ENCODE assay signal across 10 cellular contexts in the genomic region with DNA sequence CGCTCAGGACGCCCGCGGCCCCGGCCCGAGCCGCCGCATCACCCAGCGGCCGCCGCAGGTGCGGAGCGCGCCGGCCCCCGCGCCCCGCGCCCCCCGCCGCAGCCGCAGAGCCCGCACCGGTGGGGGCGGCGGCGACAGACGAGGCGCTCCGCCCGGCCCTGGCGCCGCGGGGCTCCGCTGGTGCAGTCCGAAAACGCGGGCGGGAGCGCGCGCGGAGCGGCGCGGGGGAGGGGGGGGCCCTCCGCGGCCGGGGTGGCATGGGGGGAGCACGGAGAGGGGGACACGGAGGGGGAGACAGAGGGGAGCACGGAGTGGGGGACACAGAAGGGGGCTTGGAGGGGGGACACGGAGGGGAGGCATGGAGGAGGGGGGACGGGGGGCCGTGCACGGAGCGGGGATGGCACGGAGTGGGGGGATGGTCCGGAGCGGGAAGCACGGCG. TPM values are rescaled to one million over a fixed set of nuclear protein-coding genes. Genes with fewer than 3 reads are reported as not detected.
DNase-seq lines count a peak whose midpoint lies in the region; ATAC-seq and TF ChIP-seq lines count a peak whose summit lies in the region.
"Had no signal": no experiment of that assay in that cellular context is flagged by ENCODE, and none has a peak within 500 bp of the region (broad histone marks: within the 10 kb centered on the region; RNA-seq: fewer than 3 reads in every experiment).

A gene with protein sequence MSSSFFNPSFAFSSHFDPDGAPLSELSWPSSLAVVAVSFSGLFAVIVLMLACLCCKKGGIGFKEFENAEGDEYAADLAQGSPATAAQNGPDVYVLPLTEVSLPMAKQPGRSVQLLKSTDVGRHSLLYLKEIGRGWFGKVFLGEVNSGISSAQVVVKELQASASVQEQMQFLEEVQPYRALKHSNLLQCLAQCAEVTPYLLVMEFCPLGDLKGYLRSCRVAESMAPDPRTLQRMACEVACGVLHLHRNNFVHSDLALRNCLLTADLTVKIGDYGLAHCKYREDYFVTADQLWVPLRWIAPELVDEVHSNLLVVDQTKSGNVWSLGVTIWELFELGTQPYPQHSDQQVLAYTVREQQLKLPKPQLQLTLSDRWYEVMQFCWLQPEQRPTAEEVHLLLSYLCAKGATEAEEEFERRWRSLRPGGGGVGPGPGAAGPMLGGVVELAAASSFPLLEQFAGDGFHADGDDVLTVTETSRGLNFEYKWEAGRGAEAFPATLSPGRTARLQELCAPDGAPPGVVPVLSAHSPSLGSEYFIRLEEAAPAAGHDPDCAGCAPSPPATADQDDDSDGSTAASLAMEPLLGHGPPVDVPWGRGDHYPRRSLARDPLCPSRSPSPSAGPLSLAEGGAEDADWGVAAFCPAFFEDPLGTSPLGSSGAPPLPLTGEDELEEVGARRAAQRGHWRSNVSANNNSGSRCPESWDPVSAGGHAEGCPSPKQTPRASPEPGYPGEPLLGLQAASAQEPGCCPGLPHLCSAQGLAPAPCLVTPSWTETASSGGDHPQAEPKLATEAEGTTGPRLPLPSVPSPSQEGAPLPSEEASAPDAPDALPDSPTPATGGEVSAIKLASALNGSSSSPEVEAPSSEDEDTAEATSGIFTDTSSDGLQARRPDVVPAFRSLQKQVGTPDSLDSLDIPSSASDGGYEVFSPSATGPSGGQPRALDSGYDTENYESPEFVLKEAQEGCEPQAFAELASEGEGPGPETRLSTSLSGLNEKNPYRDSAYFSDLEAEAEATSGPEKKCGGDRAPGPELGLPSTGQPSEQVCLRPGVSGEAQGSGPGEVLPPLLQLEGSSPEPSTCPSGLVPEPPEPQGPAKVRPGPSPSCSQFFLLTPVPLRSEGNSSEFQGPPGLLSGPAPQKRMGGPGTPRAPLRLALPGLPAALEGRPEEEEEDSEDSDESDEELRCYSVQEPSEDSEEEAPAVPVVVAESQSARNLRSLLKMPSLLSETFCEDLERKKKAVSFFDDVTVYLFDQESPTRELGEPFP (N-terminal part only) (minus strand): TSS at position 189 of the 440 bp plus-strand sequence. CDS start 229 bp downstream, outside the sequence.

- H3K4me3 ChIP-seq in HEK293 (ENCODE audit: low read depth, low read length): peak within 1 kb of the TSS; percentile 47
- peak within 1 kb of the TSS; percentile 26 to 28 for H3K4me3 ChIP-seq in body of pancreas
- H3K4me3 ChIP-seq in lower lobe of right lung: peak within 1 kb of the TSS; percentile 39
- H3K4me3 ChIP-seq in stomach: peak within 1 kb of the TSS; percentile 40 to 50 (median 48)

- H3K36me3 ChIP-seq in HEK293 (ENCODE audit: control insufficient read depth in 2 of 2, insufficient read depth in 1 of 2, low read length in 2 of 2) (no peaks in the 10 kb centered on the region), body of pancreas (replicated peaks in 1 of 2; ENCODE audit: insufficient read depth in 1 of 2, low read depth in 2 of 2) (no peaks in the 10 kb centered on the region), lower lobe of right lung (no peaks in the 10 kb centered on the region), stomach (no peaks in the 10 kb centered on the region)

- intact Hi-C loops in body of pancreas (cut with DNase I) (no loop called here), lower lobe of right lung (cut with DNase I) (no loop called here), stomach (cut with DNase I; ENCODE audit: low total_unique reads) (no loop called here)

- H3K27ac ChIP-seq in HEK293 (ENCODE audit: extremely low read depth, low read depth, low read length) (peak within 1 kb of the TSS; percentile 55; the same call in 1 of the 2 replicates), body of pancreas (peak within 1 kb of the TSS; percentile 82 to 92 (median 86)), lower lobe of right lung (no peak within 1 kb of the TSS), stomach (peak within 1 kb of the TSS; percentile 53 to 69 (median 63))

- H3K4me1 ChIP-seq in HEK293 (ENCODE audit: control insufficient read depth, insufficient read depth, low read length): peaks cover 2% of the 10 kb centered on the region; the same call in 1 of the 2 replicates
- H3K4me1 ChIP-seq in body of pancreas: peaks cover 52% of the 10 kb centered on the region
- H3K4me1 ChIP-seq in lower lobe of right lung: peaks cover 5% of the 10 kb centered on the region
- peaks cover 6 to 25% (median 21%) of the 10 kb centered on the region in 4 donors for H3K4me1 ChIP-seq in stomach

- TF ChIP-seq POLR2A in body of pancreas (IDR thresholded peaks at IDR 0.05) (no peak), stomach (IDR thresholded peaks at IDR 0.05) (no peak)

- H3K27me3 ChIP-seq in body of pancreas (no peaks in the 10 kb centered on the region), lower lobe of right lung (ENCODE audit: low read depth) (peaks cover 24% of the 10 kb centered on the region), stomach (peaks cover 0 to 56% (median 22%) of the 10 kb centered on the region in 3 donors)

- POLR2A ChIA-PET in HEK293 (lab: Yijun Ruan, JAX) (interaction anchor here (1.3 kb wide), 1 partner anchor 23 kb away, joined by 3 read pairs; no protein-coding TSS in a partner anchor), HEK293T (lab: Yijun Ruan, JAX) (interaction anchor here (1.0 kb wide), 1 partner anchor 73 kb away, joined by 3 read pairs; a partner anchor contains a TSS)

- TF ChIP-seq CTCF in HEK293 (tag by site-specific recombination; IDR thresholded peaks at IDR 0.05): no peak
- no peak for TF ChIP-seq CTCF in body of pancreas (IDR thresholded peaks at IDR 0.05)
- TF ChIP-seq CTCF in lower lobe of right lung (IDR thresholded peaks at IDR 0.05): no peak
- TF ChIP-seq CTCF in stomach (IDR thresholded peaks at IDR 0.05): no peak

- CTCF ChIA-PET in HEK293 (lab: Yijun Ruan, JAX) (no interaction called here), HEK293T (lab: Yijun Ruan, JAX) (no interaction called here)

- DNase-seq in body of pancreas: no peak
- no peak for DNase-seq in lower lobe of right lung
- no peak for DNase-seq in stomach
- no peak for DNase-seq in HEK293T (ENCODE audit: extremely low spot score)
- DNase-seq in COLO668 (lab: John Stamatoyannopoulos, UW; ENCODE audit: unreplicated experiment): no peak
- DNase-seq: amniotic stem cell, NCI-H1048, T-helper 9 cell had no signal

- 1 to 2% methylated on average over 11 to 35 of the region's 62 CpGs for WGBS in body of pancreas, 2 donors
- 0 to 2% (median 1%) methylated on average over 17 to 61 of the region's 62 CpGs for WGBS in stomach, 5 donors

- ATAC-seq in body of pancreas: peak; percentile 4
- no peak for ATAC-seq in lower lobe of right lung
- no peak for ATAC-seq in GM21528 (IDR thresholded peaks at IDR 0.05; ENCODE audit: low FRiP score, unreplicated experiment)

- TF ChIP-seq EP300 in stomach (IDR thresholded peaks at IDR 0.05): no peak

- no peaks in the 10 kb centered on the region for H3K9me3 ChIP-seq in HEK293 (ENCODE audit: control insufficient read depth, insufficient read depth, low read depth, low read length)
- H3K9me3 ChIP-seq in body of pancreas: no peaks in the 10 kb centered on the region
- H3K9me3 ChIP-seq in lower lobe of right lung: no peaks in the 10 kb centered on the region
- no peaks in the 10 kb centered on the region for H3K9me3 ChIP-seq in stomach

TF ChIP-seq in HEK293, 187 proteins besides CTCF, POLR2A, EP300 and RAD21 (continues in another document):
- TF ChIP-seq OVOL3 (tag by site-specific recombination; IDR thresholded peaks at IDR 0.05) (no peak), ZNF292 (tag by site-specific recombination; IDR thresholded peaks at IDR 0.05; ENCODE audit: borderline replicate concordance, low read depth) (no peak), ZNF658 (tag by site-specific recombination; IDR thresholded peaks at IDR 0.05) (no peak), ZNF544 (tag by site-specific recombination; IDR thresholded peaks at IDR 0.05) (no peak), ZNF791 (tag by site-specific recombination; IDR thresholded peaks at IDR 0.05) (no peak), ZNF391 (tag by site-specific recombination; IDR thresholded peaks at IDR 0.05; ENCODE audit: borderline replicate concordance, low read depth) (no peak), ZNF660 (tag by site-specific recombination; IDR thresholded peaks at IDR 0.05) (no peak), ZNF335 (tag by site-specific recombination; conservative IDR thresholded peaks at IDR 0.05) (no peak)

TF ChIP-seq in HEK293T, 16 proteins besides CTCF, POLR2A, EP300 and RAD21:
- TF ChIP-seq HDGF (IDR thresholded peaks at IDR 0.05; ENCODE audit: borderline replicate concordance): no peak
- TF ChIP-seq ARNT (IDR thresholded peaks at IDR 0.05): no peak
- TF ChIP-seq, protein P1, sequence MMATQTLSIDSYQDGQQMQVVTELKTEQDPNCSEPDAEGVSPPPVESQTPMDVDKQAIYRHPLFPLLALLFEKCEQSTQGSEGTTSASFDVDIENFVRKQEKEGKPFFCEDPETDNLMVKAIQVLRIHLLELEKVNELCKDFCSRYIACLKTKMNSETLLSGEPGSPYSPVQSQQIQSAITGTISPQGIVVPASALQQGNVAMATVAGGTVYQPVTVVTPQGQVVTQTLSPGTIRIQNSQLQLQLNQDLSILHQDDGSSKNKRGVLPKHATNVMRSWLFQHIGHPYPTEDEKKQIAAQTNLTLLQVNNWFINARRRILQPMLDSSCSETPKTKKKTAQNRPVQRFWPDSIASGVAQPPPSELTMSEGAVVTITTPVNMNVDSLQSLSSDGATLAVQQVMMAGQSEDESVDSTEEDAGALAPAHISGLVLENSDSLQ (IDR thresholded peaks at IDR 0.05): no peak
- no peak for TF ChIP-seq BHLHE40 (IDR thresholded peaks at IDR 0.05; ENCODE audit: borderline replicate concordance)

RNA-seq across cellular contexts. Expression of the gene that starts here (rescaled TPM):
- total RNA-seq in body of pancreas: 10 to 100 TPM; 29.1 to 42.2 TPM
- 64.0 TPM for total RNA-seq in lower lobe of right lung
- total RNA-seq in stomach: 10 to 100 TPM in 4 of 5 donors, under 1 TPM in 1; 0.87 to 31.7 (median 10.9) TPM
- 1 to 10 TPM; 1.7 to 4.1 (median 3.1) TPM for polyA plus RNA-seq in stomach
